12 cellular contexts compared by ENCODE assay signal in genomic region chr7:144019457-144019856, GRCh38. TPM values are rescaled to one million over a fixed set of nuclear protein-coding genes. Genes with fewer than 3 reads are reported as not detected.
DNase-seq lines count a peak whose midpoint lies in the region; ATAC-seq lines count a peak whose summit lies in the region.
"Had no signal": no experiment of that assay in that cellular context is flagged by ENCODE, and none has a peak within 500 bp of the region (broad histone marks: within the 10 kb centered on the region; RNA-seq: fewer than 3 reads in every experiment).

No MANE protein-coding gene starts in this region.

- H3K4me1 ChIP-seq in SJSA1 (replicated peaks): peaks cover 18% of the 10 kb centered on the region

- peak; percentile 57 for ATAC-seq in GM18868 (IDR thresholded peaks at IDR 0.05; ENCODE audit: unreplicated experiment)
- ATAC-seq in GM19035 (IDR thresholded peaks at IDR 0.05; ENCODE audit: unreplicated experiment): no peak
- ATAC-seq: effector memory CD8-positive, alpha-beta T cell had no signal

- DNase-seq in SJSA1 (ENCODE audit: low read depth in 1 of 2, low spot score in 2 of 2) (peak; percentile 59 to 68), foreskin melanocyte (peak; percentile 5), renal cortical epithelial cell (ENCODE audit: low read depth) (peak; percentile 38), UCSD-AML1 (lab: John Stamatoyannopoulos, UW; ENCODE audit: unreplicated experiment) (no peak)
- no peak for DNase-seq in activated naive CD4-positive, alpha-beta T cell (lab: John Stamatoyannopoulos, UW)
- DNase-seq in stimulated activated naive CD4-positive, alpha-beta T cell treated with Interleukin-2 at 50 U/mL for 16 hours (lab: John Stamatoyannopoulos, UW): no peak
- DNase-seq: effector memory CD8-positive, alpha-beta T cell; NCI-H187; stimulated activated CD4-positive, alpha-beta T cell treated with anti-CD3 and anti-CD28 coated beads, Interleukin-4, amount 100 ng/mL, for 1 hour had no signal

- H3K27ac ChIP-seq in SJSA1: peak overlapping the region; percentile 62

- H3K9me3 ChIP-seq in SJSA1 (replicated peaks): no peaks in the 10 kb centered on the region

- no peaks in the 10 kb centered on the region for H3K36me3 ChIP-seq in SJSA1

- H3K27me3 ChIP-seq in SJSA1 (replicated peaks): no peaks in the 10 kb centered on the region

- no peak overlapping the region for H3K4me3 ChIP-seq in SJSA1

RNA-seq across cellular contexts. Expression of gene OR6B1, which starts 19.3 kb away (rescaled TPM):
- not detected in 2 replicates for total RNA-seq in SJSA1 (2014; rRNA removed; shearing (Covaris generic))
- total RNA-seq in renal cortical epithelial cell: not detected in 2 replicates
- total RNA-seq: G401 had no signal

RNA-seq across cellular contexts. Expression of gene OR2A5, which starts 29.3 kb away (rescaled TPM):
- total RNA-seq in SJSA1 (2014; rRNA removed; shearing (Covaris generic)): not detected in 2 replicates
- not detected in 2 replicates for total RNA-seq in renal cortical epithelial cell
- total RNA-seq: G401 had no signal

RNA-seq across cellular contexts. Expression of gene OR2A25, which starts 50.2 kb away (rescaled TPM):
- not detected in 2 replicates for total RNA-seq in SJSA1 (2014; rRNA removed; shearing (Covaris generic))
- not detected in 2 replicates for total RNA-seq in renal cortical epithelial cell
- total RNA-seq: G401 had no signal

Comparison
In these comparisons a context has a peak if more than half of its experiments do, and no peak if none do; other contexts are left out.
1. DNase-seq: peak in SJSA1 (2 of 2), foreskin melanocyte (single experiment) and renal cortical epithelial cell (single experiment); none in activated naive CD4-positive, alpha-beta T cell (0 of 4), UCSD-AML1 (single experiment) and stimulated activated naive CD4-positive, alpha-beta T cell treated with Interleukin-2 at 50 U/mL for 16 hours (single experiment).